1 cellular context compared by ENCODE assay signal in genomic region chr22:36088292-36088691, GRCh38.
TF ChIP-seq lines count a peak whose summit lies in the region.

No MANE protein-coding gene starts in this region.

TF ChIP-seq in H1, 55 proteins besides CTCF, POLR2A, EP300 and RAD21:
- no peak for TF ChIP-seq TAF1 (IDR thresholded peaks at IDR 0.05; ENCODE audit: low read depth, low read length)
- no peak for TF ChIP-seq HDAC2 (IDR thresholded peaks at IDR 0.05; ENCODE audit: borderline replicate concordance in 1 of 2, low read depth in 2 of 2, low read length in 2 of 2)
TF ChIP-seq in H1: peak in this region for 0.
